ENCODE assay signal across 13 cellular contexts in genomic region chr2:28252308-28252707, GRCh38.
A peak's percentile ranks its signal among the peaks of the same experiment; 100 is the strongest.
DNase-seq lines count a peak whose midpoint lies in the region; ATAC-seq and TF ChIP-seq lines count a peak whose summit lies in the region.
"Had no signal": no experiment of that assay in that cellular context is flagged by ENCODE, and none has a peak within 500 bp of the region (broad histone marks: within the 10 kb centered on the region; RNA-seq: fewer than 3 reads in every experiment).

No MANE protein-coding gene starts in this region.

- H3K9ac ChIP-seq in colonic mucosa (ENCODE audit: low read depth in 2 of 2, low read length in 2 of 2), result no peak overlapping the region
- H3K9ac ChIP-seq in mesendoderm (ENCODE audit: low read length), result no peak overlapping the region
- H3K9ac ChIP-seq: SK-N-SH had no signal

- H2AK5ac ChIP-seq in mesendoderm (ENCODE audit: low read length), result no peak overlapping the region

- H4K5ac ChIP-seq in mesendoderm (ENCODE audit: low read length), result no peak overlapping the region

- H3K79me1 ChIP-seq in mesendoderm (ENCODE audit: low read length), result no peaks in the 10 kb centered on the region

- intact Hi-C loops in colonic mucosa (cut with DNase I), result no loop called here

- WGBS in mesendoderm (ENCODE audit: extremely low coverage, insufficient coverage, low lambda C conversion rate), result no CpG with 5 or more reads among the region's 2 CpGs

- H2BK120ac ChIP-seq in mesendoderm (ENCODE audit: low read depth, low read length), result no peak overlapping the region

- H3K23ac ChIP-seq in mesendoderm (ENCODE audit: low read length), result no peak overlapping the region

- no peak overlapping the region for H2BK15ac ChIP-seq in mesendoderm (replicated peaks; ENCODE audit: low read depth)

- H3K9me3 ChIP-seq in colonic mucosa, result no peaks in the 10 kb centered on the region
- H3K9me3 ChIP-seq: SK-N-SH, upper lobe of right lung had no signal

- peak; percentile 71 for ATAC-seq in GM18502 (IDR thresholded peaks at IDR 0.05; ENCODE audit: poor library complexity, unreplicated experiment)
- ATAC-seq in GM21381 (IDR thresholded peaks at IDR 0.05; ENCODE audit: unreplicated experiment), result peak; percentile 89
- peak; percentile 75 for ATAC-seq in HG03354 (IDR thresholded peaks at IDR 0.05; ENCODE audit: poor library complexity, severe bottlenecking, unreplicated experiment)
- ATAC-seq: upper lobe of right lung had no signal

- no peak overlapping the region for H4K8ac ChIP-seq in mesendoderm (ENCODE audit: low read depth, low read length)

- no peak overlapping the region for H3K56ac ChIP-seq in mesendoderm (ENCODE audit: low read length)

- DNase-seq in colonic mucosa (peak; percentile 34), mesendoderm (no peak), SKM-1 treated with dmso at 0.1 percent for 144 hours (lab: John Stamatoyannopoulos, UW; ENCODE audit: unreplicated experiment) (no peak), NCI-H1092 (lab: John Stamatoyannopoulos, UW) (no peak), NCI-H82 treated with DMSO at 0.1 percent for 48 hours (lab: John Stamatoyannopoulos, UW; ENCODE audit: unreplicated experiment) (no peak)
- DNase-seq: DMS79 treated with DMSO at 0.1 percent for 48 hours, NCI-H1930, SK-N-SH, upper lobe of right lung had no signal

- H3K36me3 ChIP-seq in colonic mucosa (no peaks in the 10 kb centered on the region), mesendoderm (ENCODE audit: control insufficient read depth, insufficient read depth, low read length) (no peaks in the 10 kb centered on the region)
- H3K36me3 ChIP-seq: upper lobe of right lung had no signal

- no peak overlapping the region for H3K4me2 ChIP-seq in mesendoderm (ENCODE audit: low read length)
- H3K4me2 ChIP-seq: SK-N-SH had no signal

- no peak overlapping the region for H3K4ac ChIP-seq in mesendoderm (ENCODE audit: low read depth, low read length)

- no peak overlapping the region for H2BK5ac ChIP-seq in mesendoderm (ENCODE audit: low read length)

- H3K4me1 ChIP-seq in colonic mucosa (no peaks in the 10 kb centered on the region), mesendoderm (ENCODE audit: control insufficient read depth, low read depth, low read length) (no peaks in the 10 kb centered on the region)
- H3K4me1 ChIP-seq: upper lobe of right lung had no signal

- no peaks in the 10 kb centered on the region for H3K79me2 ChIP-seq in mesendoderm (ENCODE audit: control insufficient read depth, insufficient read depth, low read length)

- H3K18ac ChIP-seq in mesendoderm (ENCODE audit: low read length), result no peak overlapping the region

- H3K27ac ChIP-seq in colonic mucosa, result peak overlapping the region; percentile 10
- H3K27ac ChIP-seq in mesendoderm (ENCODE audit: low read depth, low read length), result no peak overlapping the region
- H3K27ac ChIP-seq: upper lobe of right lung had no signal

- no peak for TF ChIP-seq CTCF in colonic mucosa (IDR thresholded peaks at IDR 0.05)

- H3K27me3 ChIP-seq in colonic mucosa, result no peaks in the 10 kb centered on the region
- H3K27me3 ChIP-seq in mesendoderm (ENCODE audit: insufficient read depth, low read length, poor library complexity), result no peaks in the 10 kb centered on the region
- H3K27me3 ChIP-seq: upper lobe of right lung had no signal

- H3K4me3 ChIP-seq in colonic mucosa, result no peak overlapping the region
- H3K4me3 ChIP-seq in mesendoderm (ENCODE audit: low read length), result no peak overlapping the region
- H3K4me3 ChIP-seq: lung, upper lobe of right lung had no signal
